ENCODE assay signal across 9 cellular contexts in the genomic region with DNA sequence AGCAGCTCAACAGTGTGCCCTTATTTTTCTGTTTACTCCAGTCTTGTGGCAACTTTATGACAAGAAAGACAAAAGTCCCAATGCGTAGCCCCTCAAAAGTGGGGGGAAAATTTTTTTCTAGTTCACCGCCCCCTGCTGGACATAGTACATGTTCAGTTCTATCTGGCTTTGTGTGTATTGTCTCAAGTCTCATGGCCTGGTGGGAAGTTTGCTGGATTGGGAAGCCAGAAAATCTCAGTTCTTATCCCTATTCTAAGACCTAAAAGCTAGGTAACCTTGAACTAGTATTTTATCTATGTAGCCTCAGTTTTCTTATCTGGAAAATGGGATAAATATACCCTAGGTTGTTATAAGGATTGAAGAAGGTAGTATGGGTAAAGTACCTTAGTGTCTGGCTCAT. TPM values are rescaled to one million over a fixed set of nuclear protein-coding genes. Genes with fewer than 3 reads are reported as not detected.
DNase-seq lines count a peak whose midpoint lies in the region; ATAC-seq and TF ChIP-seq lines count a peak whose summit lies in the region.
"Had no signal": no experiment of that assay in that cellular context is flagged by ENCODE, and none has a peak within 500 bp of the region (broad histone marks: within the 10 kb centered on the region; RNA-seq: fewer than 3 reads in every experiment).

No MANE protein-coding gene starts in this region.

- H3K9me3 Mint-ChIP-seq in T-cell, result no peaks in the 10 kb centered on the region

- no peak overlapping the region for H3K4me3 ChIP-seq in epithelial cell of esophagus (ENCODE audit: low read length)

- peaks cover 66% of the 10 kb centered on the region for H3K36me3 Mint-ChIP-seq in T-cell

- peak; percentile 50 for DNase-seq in activated CD8-positive, alpha-beta memory T cell treated with anti-CD3 and anti-CD28 coated beads, Interleukin-2, amount 50 U/mL, for 4 hours
- no peak for DNase-seq in activated CD8-positive, alpha-beta memory T cell treated with anti-CD3 and anti-CD28 coated beads, Interleukin-2, amount 50 U/mL, for 48 hours
- DNase-seq in T-cell (peak in 24 of 34 experiments; percentile 11 to 53 (median 37)), epithelial cell of esophagus (ENCODE audit: low read depth) (no peak), anterior cingulate cortex (lab: John Stamatoyannopoulos, UW) (no peak), SHP77 treated with DMSO at 0.1 percent for 48 hours (lab: John Stamatoyannopoulos, UW) (no peak)
- DNase-seq in stimulated activated CD8-positive, alpha-beta memory T cell treated with anti-CD3 and anti-CD28 coated beads, Interleukin-4, amount 100 ng/mL, for 48 hours, result peak; percentile 67
- DNase-seq: DMS153 had no signal

- no peak overlapping the region for H3K4me3 Mint-ChIP-seq in T-cell

- H3K4me1 Mint-ChIP-seq in T-cell, result peaks cover 10 to 18% (median 16%) of the 10 kb centered on the region in 3 donors

- POLR2A ChIA-PET in T-cell (lab: Charles Lee), result interaction anchor here in 1 of 2 donors (0.5 to 0.7 kb wide), 4 partner anchors 44 to 510 kb away, joined by 4 to 5 read pairs (median 4); a partner anchor contains a TSS

- H3K27me3 Mint-ChIP-seq in T-cell, result no peaks in the 10 kb centered on the region

- CTCF ChIA-PET in T-cell (lab: Charles Lee), result interaction anchor here (0.6 to 2.2 kb wide), 9 partner anchors 9 to 1509 kb away, joined by 3 to 9 read pairs (median 4); a partner anchor contains a TSS

- H3K27ac Mint-ChIP-seq in T-cell, result peak overlapping the region in 1 of 2 donors; percentile 28

- no peak for ATAC-seq in T-cell (replicated peaks in 1 of 4)
- no peak for ATAC-seq in GM21526 (IDR thresholded peaks at IDR 0.05; ENCODE audit: low FRiP score, unreplicated experiment)

- peak; percentile 46 for TF ChIP-seq CTCF in epithelial cell of esophagus (IDR thresholded peaks at IDR 0.05; ENCODE audit: insufficient read depth, low read depth, low read length, missing control alignments)

RNA-seq across cellular contexts. Expression of a gene that starts 55.8 kb away (rescaled TPM):
- total RNA-seq in T-cell, result 100 to 1,000 TPM; 143 to 298 (median 222) TPM

RNA-seq across cellular contexts. Expression of a gene that starts 56.9 kb away (rescaled TPM):
- total RNA-seq in T-cell, result 10 to 100 TPM; 19.7 to 23.2 (median 21.5) TPM

Comparison
In these comparisons a context has a peak if more than half of its experiments do, and no peak if none do; other contexts are left out.
1. DNase-seq: peak in activated CD8-positive, alpha-beta memory T cell treated with anti-CD3 and anti-CD28 coated beads, Interleukin-2, amount 50 U/mL, for 4 hours (single experiment), T-cell (24 of 34) and stimulated activated CD8-positive, alpha-beta memory T cell treated with anti-CD3 and anti-CD28 coated beads, Interleukin-4, amount 100 ng/mL, for 48 hours (single experiment); none in activated CD8-positive, alpha-beta memory T cell treated with anti-CD3 and anti-CD28 coated beads, Interleukin-2, amount 50 U/mL, for 48 hours (single experiment), epithelial cell of esophagus (single experiment), anterior cingulate cortex (0 of 58) and SHP77 treated with DMSO at 0.1 percent for 48 hours (single experiment).